In the genomic region with DNA sequence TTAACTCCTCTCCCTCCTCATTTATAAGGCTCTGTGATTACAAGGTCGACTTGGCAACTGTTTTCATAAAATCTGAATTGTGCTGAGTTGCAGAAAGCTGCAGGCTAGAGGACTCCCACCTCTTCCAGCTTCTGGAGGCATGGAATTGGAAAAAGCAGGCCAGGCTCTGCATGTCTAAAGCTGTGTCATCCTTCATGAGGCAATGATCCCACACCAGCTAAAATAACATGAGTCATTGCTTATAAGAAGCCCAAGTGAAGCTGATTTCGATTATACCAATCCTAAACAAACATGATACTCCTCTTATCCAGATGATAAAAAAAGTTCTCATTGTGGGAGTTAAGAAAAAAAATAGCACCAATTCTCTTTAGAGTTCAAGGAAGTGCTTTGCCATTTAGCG, we compare ENCODE assay signal across 9 cellular contexts. TPM values are rescaled to one million over a fixed set of nuclear protein-coding genes. Genes with fewer than 3 reads are reported as not detected.
A peak's percentile ranks its signal among the peaks of the same experiment; 100 is the strongest.
DNase-seq lines count a peak whose midpoint lies in the region; ATAC-seq and TF ChIP-seq lines count a peak whose summit lies in the region.
"Had no signal": no experiment of that assay in that cellular context is flagged by ENCODE, and none has a peak within 500 bp of the region (broad histone marks: within the 10 kb centered on the region; RNA-seq: fewer than 3 reads in every experiment).

No MANE protein-coding gene starts in this region.

- DNase-seq in COLO829 (ENCODE audit: low spot score) (peak; percentile 45), SK-N-SH (no peak), fibroblast of villous mesenchyme (ENCODE audit: low read depth) (peak; percentile 98), ovary (peak; percentile 59 to 75 (median 67)), NCI-H748 (lab: John Stamatoyannopoulos, UW; ENCODE audit: unreplicated experiment) (no peak)
- no peak for DNase-seq in NK-92 treated with Interleukin-12 subunit alpha and Interleukin-12 subunit beta, amount 100 ng/mL, for 24 hours (lab: John Stamatoyannopoulos, UW)

- TF ChIP-seq POLR2A in ovary (IDR thresholded peaks at IDR 0.05) = no peak

- H2AFZ ChIP-seq in SK-N-SH (ENCODE audit: low read depth) = no peak overlapping the region

- no peak for ATAC-seq in GM21723 (IDR thresholded peaks at IDR 0.05; ENCODE audit: unreplicated experiment)
- ATAC-seq in HG03565 (IDR thresholded peaks at IDR 0.05; ENCODE audit: unreplicated experiment) = no peak

- H3K9me3 ChIP-seq in SK-N-SH = no peaks in the 10 kb centered on the region
- no peaks in the 10 kb centered on the region for H3K9me3 ChIP-seq in ovary

- POLR2A ChIA-PET in SK-N-SH (lab: Yijun Ruan, JAX) = interaction anchor here (0.7 kb wide), 1 partner anchor 11 kb away, joined by 4 read pairs; no protein-coding TSS in a partner anchor

- TF ChIP-seq CTCF in SK-N-SH (IDR thresholded peaks at IDR 0.05) = no peak
- no peak for TF ChIP-seq CTCF in fibroblast of villous mesenchyme (IDR thresholded peaks at IDR 0.05; ENCODE audit: insufficient read depth, low read depth, low read length)
- TF ChIP-seq CTCF in ovary (IDR thresholded peaks at IDR 0.05) = no peak

- TF ChIP-seq RAD21 in SK-N-SH (IDR thresholded peaks at IDR 0.05; ENCODE audit: low read length) = no peak

- H3K27ac ChIP-seq in SK-N-SH (ENCODE audit: low read depth in 2 of 2, low read length in 1 of 2) = peak overlapping the region in 1 of 2 experiments; percentile 62; a peak in 2 of 4 replicates
- H3K27ac ChIP-seq in ovary = peak overlapping the region in 1 of 2 donors; percentile 83

- no peaks in the 10 kb centered on the region for H3K79me2 ChIP-seq in SK-N-SH (ENCODE audit: insufficient read depth)

- CTCF ChIA-PET in SK-N-SH (lab: Yijun Ruan, JAX) = interaction anchor here (0.9 to 1.3 kb wide), 2 partner anchors 133 to 198 kb away, joined by 3 to 4 read pairs; no protein-coding TSS in a partner anchor

- H3K4me1 ChIP-seq in SK-N-SH (ENCODE audit: control insufficient read depth in 1 of 2, insufficient read depth in 2 of 2, low read depth in 1 of 2, low read length in 1 of 2) = peaks cover 4% of the 10 kb centered on the region in 2 experiments; a peak in 3 of 4 replicates
- peaks cover 9% of the 10 kb centered on the region for H3K4me1 ChIP-seq in ovary (ENCODE audit: insufficient read depth)

- peaks cover 7% of the 10 kb centered on the region; the same call in 1 of the 2 replicates for H4K20me1 ChIP-seq in SK-N-SH (ENCODE audit: insufficient read depth)

- H3K4me3 ChIP-seq in SK-N-SH (ENCODE audit: low read depth in 2 of 2, low read length in 1 of 2) = no peak overlapping the region
- H3K4me3 ChIP-seq in fibroblast of villous mesenchyme (ENCODE audit: low read depth, low read length) = no peak overlapping the region
- H3K4me3 ChIP-seq in ovary = no peak overlapping the region

- H3K9ac ChIP-seq in SK-N-SH = no peak overlapping the region

- no peaks in the 10 kb centered on the region for H3K27me3 ChIP-seq in SK-N-SH (ENCODE audit: insufficient read depth)
- no peaks in the 10 kb centered on the region for H3K27me3 ChIP-seq in ovary

- peaks cover 13% of the 10 kb centered on the region for H3F3A ChIP-seq in SK-N-SH (replicated peaks; ENCODE audit: insufficient read depth)

- H3K9me2 ChIP-seq in SK-N-SH = no peaks in the 10 kb centered on the region

- TF ChIP-seq EP300 in SK-N-SH (IDR thresholded peaks at IDR 0.05; ENCODE audit: borderline replicate concordance in 1 of 2, low read depth in 1 of 2, low read length in 1 of 2) = peak in 1 of 2 experiments; percentile 83; a peak in 2 of 4 replicates
- TF ChIP-seq EP300 in ovary (IDR thresholded peaks at IDR 0.05) = no peak

- intact Hi-C loops in ovary (cut with DNase I) = no loop called here

- H3K4me2 ChIP-seq in SK-N-SH = peak overlapping the region; percentile 45; the same call in 1 of the 2 replicates

- H3K36me3 ChIP-seq in SK-N-SH (replicated peaks in 1 of 2; ENCODE audit: control insufficient read depth in 1 of 2, insufficient read depth in 2 of 2, low read length in 1 of 2) (no peaks in the 10 kb centered on the region), ovary (no peaks in the 10 kb centered on the region)

- WGBS in SK-N-SH (ENCODE audit: low lambda C conversion rate) = 12% methylated on average over 3 of the region's 3 CpGs
- WGBS in ovary, 3 donors = 2 to 6% (median 3%) methylated on average over 3 of the region's 3 CpGs

TF ChIP-seq in SK-N-SH, 30 proteins besides CTCF, POLR2A, EP300 and RAD21:
- TF ChIP-seq MAX (IDR thresholded peaks at IDR 0.05; ENCODE audit: low read depth) = peak; percentile 32; the same call in 1 of the 2 replicates
- TF ChIP-seq JUND (IDR thresholded peaks at IDR 0.05) = peak; percentile 90
- TF ChIP-seq MEF2A (IDR thresholded peaks at IDR 0.05; ENCODE audit: borderline replicate concordance, low read depth) = peak; percentile 35; the same call in 1 of the 2 replicates
- TF ChIP-seq RCOR1 (IDR thresholded peaks at IDR 0.05; ENCODE audit: low read length) = no peak
- TF ChIP-seq, protein P1, sequence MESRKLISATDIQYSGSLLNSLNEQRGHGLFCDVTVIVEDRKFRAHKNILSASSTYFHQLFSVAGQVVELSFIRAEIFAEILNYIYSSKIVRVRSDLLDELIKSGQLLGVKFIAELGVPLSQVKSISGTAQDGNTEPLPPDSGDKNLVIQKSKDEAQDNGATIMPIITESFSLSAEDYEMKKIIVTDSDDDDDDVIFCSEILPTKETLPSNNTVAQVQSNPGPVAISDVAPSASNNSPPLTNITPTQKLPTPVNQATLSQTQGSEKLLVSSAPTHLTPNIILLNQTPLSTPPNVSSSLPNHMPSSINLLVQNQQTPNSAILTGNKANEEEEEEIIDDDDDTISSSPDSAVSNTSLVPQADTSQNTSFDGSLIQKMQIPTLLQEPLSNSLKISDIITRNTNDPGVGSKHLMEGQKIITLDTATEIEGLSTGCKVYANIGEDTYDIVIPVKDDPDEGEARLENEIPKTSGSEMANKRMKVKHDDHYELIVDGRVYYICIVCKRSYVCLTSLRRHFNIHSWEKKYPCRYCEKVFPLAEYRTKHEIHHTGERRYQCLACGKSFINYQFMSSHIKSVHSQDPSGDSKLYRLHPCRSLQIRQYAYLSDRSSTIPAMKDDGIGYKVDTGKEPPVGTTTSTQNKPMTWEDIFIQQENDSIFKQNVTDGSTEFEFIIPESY (IDR thresholded peaks at IDR 0.05; ENCODE audit: borderline replicate concordance, low read depth) = peak; percentile 46; the same call in 1 of the 2 replicates
- TF ChIP-seq YY1 (IDR thresholded peaks at IDR 0.05; ENCODE audit: low read depth) = no peak
- peak; percentile 78 for TF ChIP-seq PBX3 (IDR thresholded peaks at IDR 0.05)
- TF ChIP-seq RXRA (IDR thresholded peaks at IDR 0.05; ENCODE audit: borderline replicate concordance, low read depth) = peak; percentile 61; the same call in 1 of the 2 replicates
- TF ChIP-seq FOXJ3 (CRISPR knock-in tag; IDR thresholded peaks at IDR 0.05) = no peak
- no peak for TF ChIP-seq GABPA (IDR thresholded peaks at IDR 0.05; ENCODE audit: low read depth)
- TF ChIP-seq CHD2 (IDR thresholded peaks at IDR 0.05; ENCODE audit: low read length, partially characterized antibody) = no peak
- peak; percentile 80; the same call in 1 of the 2 replicates for TF ChIP-seq POLR2AphosphoS5 (IDR thresholded peaks at IDR 0.05; ENCODE audit: low read depth, low read length)
- TF ChIP-seq TEAD4 (IDR thresholded peaks at IDR 0.05; ENCODE audit: borderline replicate concordance, insufficient read depth) = peak; percentile 56; the same call in 1 of the 2 replicates
- TF ChIP-seq, protein P2, sequence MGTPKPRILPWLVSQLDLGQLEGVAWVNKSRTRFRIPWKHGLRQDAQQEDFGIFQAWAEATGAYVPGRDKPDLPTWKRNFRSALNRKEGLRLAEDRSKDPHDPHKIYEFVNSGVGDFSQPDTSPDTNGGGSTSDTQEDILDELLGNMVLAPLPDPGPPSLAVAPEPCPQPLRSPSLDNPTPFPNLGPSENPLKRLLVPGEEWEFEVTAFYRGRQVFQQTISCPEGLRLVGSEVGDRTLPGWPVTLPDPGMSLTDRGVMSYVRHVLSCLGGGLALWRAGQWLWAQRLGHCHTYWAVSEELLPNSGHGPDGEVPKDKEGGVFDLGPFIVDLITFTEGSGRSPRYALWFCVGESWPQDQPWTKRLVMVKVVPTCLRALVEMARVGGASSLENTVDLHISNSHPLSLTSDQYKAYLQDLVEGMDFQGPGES (IDR thresholded peaks at IDR 0.05; ENCODE audit: low read depth, low read length) = no peak
- TF ChIP-seq NFIC (IDR thresholded peaks at IDR 0.05; ENCODE audit: borderline replicate concordance) = peak; percentile 75
- peak; percentile 98 for TF ChIP-seq TCF12 (IDR thresholded peaks at IDR 0.05)
- TF ChIP-seq NRF1 (IDR thresholded peaks at IDR 0.05; ENCODE audit: low read depth, low read length) = no peak
- TF ChIP-seq FOSL2 (IDR thresholded peaks at IDR 0.05; ENCODE audit: borderline replicate concordance, low read depth) = peak; percentile 91
- TF ChIP-seq FOXM1 (IDR thresholded peaks at IDR 0.05; ENCODE audit: low read depth) = no peak

RNA-seq across cellular contexts. Expression of gene ARHGAP28, which starts 11.8 kb away (rescaled TPM):
- polyA plus RNA-seq in SK-N-SH (2012; rRNA removed) = 0.99 and 1.3 TPM in 2 replicates
- polyA plus RNA-seq in SK-N-SH (2012; cell fraction: cytosol; rRNA removed) = 1.3 and 1.5 TPM in 2 replicates
- 1.6 and 1.9 TPM in 2 replicates for polyA plus RNA-seq in SK-N-SH (2012; cell fraction: nucleus; rRNA removed)
- 6.0 and 7.1 TPM in 2 replicates for total RNA-seq in fibroblast of villous mesenchyme
- 10 to 100 TPM; 15.7 to 28.7 (median 19.2) TPM for total RNA-seq in ovary
- 10 to 100 TPM in 1 of 2 donors, 1 to 10 TPM in 1; 5.9 to 10.9 TPM for polyA plus RNA-seq in ovary
- polyA plus RNA-seq: IgD-negative memory B cell had no signal

Comparison
In these comparisons a context has a peak if more than half of its experiments do, and no peak if none do; other contexts are left out.
1. DNase-seq: peak in COLO829 (single experiment), fibroblast of villous mesenchyme (single experiment) and ovary (5 of 5); none in SK-N-SH (single experiment), NCI-H748 (single experiment) and NK-92 treated with Interleukin-12 subunit alpha and Interleukin-12 subunit beta, amount 100 ng/mL, for 24 hours (single experiment).